8 cellular contexts compared by ENCODE assay signal in the genomic region with DNA sequence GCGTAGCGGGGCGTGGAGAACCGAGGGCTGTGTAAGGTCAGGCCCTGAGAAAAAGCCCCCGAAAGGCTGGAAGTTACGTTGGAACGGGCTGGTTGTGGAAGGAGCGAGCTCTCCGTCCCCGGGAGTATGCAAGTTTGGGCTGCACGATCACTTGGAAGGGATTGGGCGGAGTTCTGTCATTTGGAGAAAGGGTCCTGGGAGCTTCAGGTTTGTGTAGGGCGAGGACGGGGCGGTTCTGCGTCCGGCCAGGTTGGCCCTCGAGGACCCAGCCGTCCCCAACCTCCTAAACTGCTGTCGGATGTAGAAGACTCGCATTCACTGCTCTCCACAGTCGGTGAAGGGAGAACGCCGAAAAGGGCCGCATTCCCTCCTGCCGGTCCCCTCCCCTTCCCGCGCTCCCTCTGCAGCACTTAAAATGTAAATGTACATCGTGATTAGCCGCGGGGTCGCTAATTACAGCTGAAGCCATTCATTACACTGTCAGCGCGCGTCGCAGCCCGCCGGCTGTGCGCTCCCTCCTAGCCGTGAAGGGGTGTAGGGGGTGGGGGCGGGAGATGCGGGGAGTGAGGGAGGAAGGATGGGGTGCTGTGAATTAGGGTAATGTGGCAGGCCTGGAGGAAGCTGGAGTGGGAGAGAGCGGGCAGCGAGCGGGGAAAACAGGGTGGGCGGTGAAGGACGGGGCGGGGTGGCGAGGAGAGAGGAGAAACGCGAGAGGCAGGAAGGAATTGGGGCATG. TPM values are rescaled to one million over a fixed set of nuclear protein-coding genes. Genes with fewer than 3 reads are reported as not detected.
DNase-seq lines count a peak whose midpoint lies in the region; TF ChIP-seq lines count a peak whose summit lies in the region.

No MANE protein-coding gene starts in this region.

- H3K27me3 Mint-ChIP-seq in activated naive CD4-positive, alpha-beta T cell treated with anti-CD3 and anti-CD28 coated beads for 36 hours (ENCODE audit: low read depth) = peaks cover 28% of the 10 kb centered on the region
- H3K27me3 Mint-ChIP-seq in mesothelial cell of epicardium (ENCODE audit: low read depth) = peaks cover 92% of the 10 kb centered on the region

- peaks cover 24% of the 10 kb centered on the region for H3K27me3 ChIP-seq in transverse colon

- WGBS in transverse colon (ENCODE audit: low coverage in 1 of 2), 2 donors = 11 to 25% methylated on average over 13 to 39 of the region's 51 CpGs

- H3K4me3 ChIP-seq in transverse colon = peak overlapping the region; percentile 48 to 63 (median 57)

- no peak for DNase-seq in activated naive CD4-positive, alpha-beta T cell treated with anti-CD3 and anti-CD28 coated beads for 36 hours
- no peak for DNase-seq in activated naive CD4-positive, alpha-beta T cell (lab: John Stamatoyannopoulos, UW)
- DNase-seq in mesothelial cell of epicardium (ENCODE audit: low spot score in 2 of 2, unreplicated experiment in 2 of 2) (no peak), transverse colon (no peak), occipital lobe (lab: John Stamatoyannopoulos, UW) (no peak), KG1 (lab: John Stamatoyannopoulos, UW) (no peak), AML-193 (lab: John Stamatoyannopoulos, UW) (no peak)

- H3K9me3 ChIP-seq in transverse colon = no peaks in the 10 kb centered on the region

- no peak for TF ChIP-seq EP300 in transverse colon (IDR thresholded peaks at IDR 0.05; ENCODE audit: low read depth)

- in situ Hi-C loops in transverse colon (cut with MboI; ENCODE audit: low pct_ligation_motif_present in 1 of 4, low pct_unique_long_range_greater_than_20kb in 1 of 4, low sequenced_read_pairs in 3 of 4) = loop anchor here in 1 of 4 donors (25.0 kb wide), 1 partner anchor 322 kb away; no protein-coding TSS in a partner anchor

- peak overlapping the region; percentile 30 for H3K4me3 Mint-ChIP-seq in activated naive CD4-positive, alpha-beta T cell treated with anti-CD3 and anti-CD28 coated beads for 36 hours
- H3K4me3 Mint-ChIP-seq in mesothelial cell of epicardium = peak overlapping the region; percentile 53

- H3K27ac Mint-ChIP-seq in activated naive CD4-positive, alpha-beta T cell treated with anti-CD3 and anti-CD28 coated beads for 36 hours = no peak overlapping the region
- H3K27ac Mint-ChIP-seq in mesothelial cell of epicardium = no peak overlapping the region

- CTCF ChIA-PET in activated naive CD4-positive, alpha-beta T cell treated with anti-CD3 and anti-CD28 coated beads for 36 hours (lab: Charles Lee) = interaction anchor here (0.6 to 3.7 kb wide), 5 partner anchors 8 to 190 kb away, joined by 3 to 25 read pairs (median 4); no protein-coding TSS in a partner anchor

- TF ChIP-seq POLR2A in transverse colon (IDR thresholded peaks at IDR 0.05) = no peak

- peaks cover 18 to 65% (median 46%) of the 10 kb centered on the region in 4 donors for H3K4me1 ChIP-seq in transverse colon

- no peaks in the 10 kb centered on the region for H3K9me3 Mint-ChIP-seq in activated naive CD4-positive, alpha-beta T cell treated with anti-CD3 and anti-CD28 coated beads for 36 hours
- H3K9me3 Mint-ChIP-seq in mesothelial cell of epicardium = no peaks in the 10 kb centered on the region

- H3K36me3 ChIP-seq in transverse colon = no peaks in the 10 kb centered on the region

- intact Hi-C loops in activated naive CD4-positive, alpha-beta T cell treated with anti-CD3 and anti-CD28 coated beads for 36 hours (cut with micrococcal nuclease) = loop anchor here (5.0 kb wide), 1 partner anchor 417 kb away; the partner anchor contains the start of gene ARID3B
- intact Hi-C loops in transverse colon (cut with DNase I; ENCODE audit: low total_unique reads) = loop anchor here (10.0 kb wide), 1 partner anchor 114 kb away; the partner anchor contains the start of gene ULK3

- peaks cover 41% of the 10 kb centered on the region for H3K4me1 Mint-ChIP-seq in activated naive CD4-positive, alpha-beta T cell treated with anti-CD3 and anti-CD28 coated beads for 36 hours (ENCODE audit: low read depth)
- peaks cover 23% of the 10 kb centered on the region for H3K4me1 Mint-ChIP-seq in mesothelial cell of epicardium

- H3K27ac ChIP-seq in cingulate gyrus (ENCODE audit: low read depth, low read length) = peak overlapping the region; percentile 3
- peak overlapping the region; percentile 86 to 93 (median 90) for H3K27ac ChIP-seq in transverse colon

- H3K36me3 Mint-ChIP-seq in activated naive CD4-positive, alpha-beta T cell treated with anti-CD3 and anti-CD28 coated beads for 36 hours (ENCODE audit: low read depth) = no peaks in the 10 kb centered on the region
- H3K36me3 Mint-ChIP-seq in mesothelial cell of epicardium = no peaks in the 10 kb centered on the region

- TF ChIP-seq CTCF in mesothelial cell of epicardium (IDR thresholded peaks at IDR 0.05; ENCODE audit: unreplicated experiment) (no peak), transverse colon (IDR thresholded peaks at IDR 0.05) (no peak)

RNA-seq across cellular contexts. Expression of gene RPP25, which starts 2.5 kb away (rescaled TPM):
- 1 to 10 TPM; 3.5 to 3.7 TPM for total RNA-seq in activated naive CD4-positive, alpha-beta T cell treated with anti-CD3 and anti-CD28 coated beads for 36 hours
- total RNA-seq in mesothelial cell of epicardium (3.3 to 3.8 TPM (median 3.3 TPM) in 3 replicates), transverse colon (10 to 100 TPM; 10.1 to 28.4 (median 16.5) TPM), occipital lobe (6.4 TPM)

RNA-seq across cellular contexts. Expression of gene COX5A, which starts 21.2 kb away (rescaled TPM):
- total RNA-seq in activated naive CD4-positive, alpha-beta T cell treated with anti-CD3 and anti-CD28 coated beads for 36 hours = 100 to 1,000 TPM; 346 to 348 TPM
- total RNA-seq in mesothelial cell of epicardium = 126 to 133 TPM (median 128 TPM) in 3 replicates
- total RNA-seq in transverse colon = 100 to 1,000 TPM; 135 to 437 (median 219) TPM
- total RNA-seq in occipital lobe = 43.8 TPM

RNA-seq across cellular contexts. Expression of gene SCAMP5, which starts 36.3 kb away (rescaled TPM):
- under 1 TPM; 0.15 to 0.38 TPM for total RNA-seq in activated naive CD4-positive, alpha-beta T cell treated with anti-CD3 and anti-CD28 coated beads for 36 hours
- total RNA-seq in mesothelial cell of epicardium (23.5 to 30.5 TPM (median 28.4 TPM) in 3 replicates), transverse colon (10 to 100 TPM in 3 of 4 donors, not detected in 1; 11.3 to 24.8 (median 15.8) TPM), occipital lobe (51.3 TPM)

RNA-seq across cellular contexts. Expression of gene FAM219B, which starts 52.4 kb away (rescaled TPM):
- 10 to 100 TPM; 60.3 to 63.0 TPM for total RNA-seq in activated naive CD4-positive, alpha-beta T cell treated with anti-CD3 and anti-CD28 coated beads for 36 hours
- total RNA-seq in mesothelial cell of epicardium (73.5 to 91.3 TPM (median 74.1 TPM) in 3 replicates), transverse colon (100 to 1,000 TPM in 1 of 4 donors, 10 to 100 TPM in 3; 62.8 to 428 (median 68.7) TPM), occipital lobe (64.6 TPM)
